In the genomic region with DNA sequence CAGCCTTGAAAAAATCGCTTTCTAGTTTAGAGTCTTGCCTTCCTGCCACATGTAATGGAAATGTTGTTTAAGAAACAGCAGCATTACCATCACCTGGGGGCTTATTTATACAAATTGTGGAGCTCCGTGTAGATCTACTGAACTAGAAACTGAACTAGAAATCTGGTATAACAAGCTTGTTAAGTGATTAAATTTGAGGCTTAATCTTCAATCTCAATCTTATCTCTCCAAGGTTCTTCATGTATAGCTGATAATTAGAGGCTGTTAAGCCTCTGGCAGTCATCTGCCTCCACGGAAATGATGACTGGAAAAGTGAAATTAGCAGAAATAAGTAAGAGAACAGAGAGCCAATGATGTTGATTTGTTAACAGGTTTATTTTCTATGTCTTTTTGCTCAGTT, we compare ENCODE assay signal across 29 cellular contexts.
"Had no signal": no experiment of that assay in that cellular context is flagged by ENCODE, and none has a peak within 500 bp of the region (broad histone marks: within the 10 kb centered on the region; RNA-seq: fewer than 3 reads in every experiment).

No MANE protein-coding gene starts in this region.

- H3K9ac ChIP-seq: parathyroid adenoma had no signal

- H3K4me1 ChIP-seq: ascending aorta, tibial artery had no signal

- H3K36me3 Mint-ChIP-seq: activated naive CD4-positive, alpha-beta T cell treated with anti-CD3 and anti-CD28 coated beads, Interleukin-2, amount 10 ng/mL, durations not matched to agents 7 days and 5 days; activated naive CD8-positive, alpha-beta T cell treated with anti-CD3 and anti-CD28 coated beads, Interleukin-2, amount 10 ng/mL, durations not matched to agents 7 days and 5 days had no signal

- H3K4me3 Mint-ChIP-seq: activated CD4-positive, alpha-beta memory T cell treated with anti-CD3 and anti-CD28 coated beads, Interleukin-2, amount 10 ng/mL, durations not matched to agents 7 days and 5 days; activated naive CD4-positive, alpha-beta T cell treated with anti-CD3 and anti-CD28 coated beads, Interleukin-2, amount 10 ng/mL, durations not matched to agents 7 days and 5 days; activated naive CD8-positive, alpha-beta T cell treated with anti-CD3 and anti-CD28 coated beads, Interleukin-2, amount 10 ng/mL, durations not matched to agents 7 days and 5 days; activated T-cell treated with anti-CD3 and anti-CD28 coated beads, Interleukin-2, amount 50 U/mL, for 24 hours; neural crest cell; T-helper 2 cell treated with Interferon-gamma antibody and Interleukin-4, amounts not matched to agents 5 μg/mL and 100 μg/mL, for 36 hours had no signal

- H3K9me3 Mint-ChIP-seq: activated CD4-positive, alpha-beta memory T cell treated with anti-CD3 and anti-CD28 coated beads, Interleukin-2, amount 10 ng/mL, durations not matched to agents 7 days and 5 days; activated naive CD4-positive, alpha-beta T cell treated with anti-CD3 and anti-CD28 coated beads, Interleukin-2, amount 10 ng/mL, durations not matched to agents 7 days and 5 days; activated naive CD8-positive, alpha-beta T cell treated with anti-CD3 and anti-CD28 coated beads, Interleukin-2, amount 10 ng/mL, durations not matched to agents 7 days and 5 days; activated T-cell treated with anti-CD3 and anti-CD28 coated beads, Interleukin-2, amount 50 U/mL, for 24 hours; T-helper 2 cell treated with Interferon-gamma antibody and Interleukin-4, amounts not matched to agents 5 μg/mL and 100 μg/mL, for 36 hours had no signal

- H3K27ac Mint-ChIP-seq: activated CD4-positive, alpha-beta memory T cell treated with anti-CD3 and anti-CD28 coated beads, Interleukin-2, amount 10 ng/mL, durations not matched to agents 7 days and 5 days; activated naive CD4-positive, alpha-beta T cell treated with anti-CD3 and anti-CD28 coated beads, Interleukin-2, amount 10 ng/mL, durations not matched to agents 7 days and 5 days; activated naive CD8-positive, alpha-beta T cell treated with anti-CD3 and anti-CD28 coated beads, Interleukin-2, amount 10 ng/mL, durations not matched to agents 7 days and 5 days; activated T-cell treated with anti-CD3 and anti-CD28 coated beads, Interleukin-2, amount 50 U/mL, for 24 hours; T-helper 2 cell treated with Interferon-gamma antibody and Interleukin-4, amounts not matched to agents 5 μg/mL and 100 μg/mL, for 36 hours had no signal

- DNase-seq: activated CD4-positive, alpha-beta memory T cell treated with anti-CD3 and anti-CD28 coated beads, Interleukin-2, amount 10 ng/mL, durations not matched to agents 7 days and 5 days; activated CD4-positive, alpha-beta T cell treated with anti-CD3 and anti-CD28 coated beads for 48 hours; activated CD8-positive, alpha-beta memory T cell treated with anti-CD3 and anti-CD28 coated beads, Interleukin-2, amount 50 U/mL, for 48 hours; activated gamma-delta T cell; activated naive CD4-positive, alpha-beta T cell treated with anti-CD3 and anti-CD28 coated beads, Interleukin-2, amount 10 ng/mL, durations not matched to agents 7 days and 5 days; activated naive CD8-positive, alpha-beta T cell treated with anti-CD3 and anti-CD28 coated beads, Interleukin-2, amount 10 ng/mL, durations not matched to agents 7 days and 5 days; activated T-cell treated with anti-CD3 and anti-CD28 coated beads, Interleukin-2, amount 50 U/mL, for 24 hours; brain microvascular endothelial cell; dorsolateral prefrontal cortex; effector memory CD4-positive, alpha-beta T cell; islet precursor cell; left ventricle myocardium superior; occipital lobe; stimulated activated CD4-positive, alpha-beta T cell treated with anti-CD3 and anti-CD28 coated beads, Interleukin-1b, Interleukin-23, amount 100 ng/mL, for 48 hours; stimulated activated CD4-positive, alpha-beta T cell treated with anti-CD3 and anti-CD28 coated beads, Interleukin-4, amount 100 ng/mL, for 4 hours; stimulated activated CD8-positive, alpha-beta memory T cell treated with anti-CD3 and anti-CD28 coated beads, Interleukin-4, amount 100 ng/mL, for 48 hours; stimulated activated naive CD4-positive, alpha-beta T cell; tibial artery had no signal

- H2AFZ ChIP-seq: hepatocyte, parathyroid adenoma had no signal

- H3K4me3 ChIP-seq: ascending aorta, coronary artery, dorsolateral prefrontal cortex, gastroesophageal sphincter, hepatocyte, right atrium auricular region, smooth muscle cell, suprapubic skin, tibial artery had no signal

- H3K36me3 ChIP-seq: right atrium auricular region, suprapubic skin had no signal

- H3K79me2 ChIP-seq: parathyroid adenoma had no signal

- H3K4me2 ChIP-seq: hepatocyte, smooth muscle cell had no signal

- ATAC-seq: activated CD4-positive, CD25-positive, alpha-beta regulatory T cell treated with anti-CD3 and anti-CD28 coated beads, Interleukin-2, amount 50 U/mL, for 24 hours; gastroesophageal sphincter; left ventricle myocardium superior had no signal

- H3K27ac ChIP-seq: ascending aorta, brain microvascular endothelial cell, coronary artery, dorsolateral prefrontal cortex, gastroesophageal sphincter, hepatocyte, parathyroid adenoma, right atrium auricular region, suprapubic skin, tibial artery had no signal

- H3K27me3 Mint-ChIP-seq: activated CD4-positive, alpha-beta memory T cell treated with anti-CD3 and anti-CD28 coated beads, Interleukin-2, amount 10 ng/mL, durations not matched to agents 7 days and 5 days; activated naive CD4-positive, alpha-beta T cell treated with anti-CD3 and anti-CD28 coated beads, Interleukin-2, amount 10 ng/mL, durations not matched to agents 7 days and 5 days; activated naive CD8-positive, alpha-beta T cell treated with anti-CD3 and anti-CD28 coated beads, Interleukin-2, amount 10 ng/mL, durations not matched to agents 7 days and 5 days; activated T-cell treated with anti-CD3 and anti-CD28 coated beads, Interleukin-2, amount 50 U/mL, for 24 hours had no signal

- H3K27me3 ChIP-seq: ascending aorta, brain microvascular endothelial cell, dorsolateral prefrontal cortex, gastroesophageal sphincter, hepatocyte, right atrium auricular region, suprapubic skin, tibial artery had no signal

- H3K9me3 ChIP-seq: ascending aorta, gastroesophageal sphincter, right atrium auricular region, suprapubic skin, tibial artery had no signal
